ENCODE assay signal across 2 cellular contexts in the genomic region with DNA sequence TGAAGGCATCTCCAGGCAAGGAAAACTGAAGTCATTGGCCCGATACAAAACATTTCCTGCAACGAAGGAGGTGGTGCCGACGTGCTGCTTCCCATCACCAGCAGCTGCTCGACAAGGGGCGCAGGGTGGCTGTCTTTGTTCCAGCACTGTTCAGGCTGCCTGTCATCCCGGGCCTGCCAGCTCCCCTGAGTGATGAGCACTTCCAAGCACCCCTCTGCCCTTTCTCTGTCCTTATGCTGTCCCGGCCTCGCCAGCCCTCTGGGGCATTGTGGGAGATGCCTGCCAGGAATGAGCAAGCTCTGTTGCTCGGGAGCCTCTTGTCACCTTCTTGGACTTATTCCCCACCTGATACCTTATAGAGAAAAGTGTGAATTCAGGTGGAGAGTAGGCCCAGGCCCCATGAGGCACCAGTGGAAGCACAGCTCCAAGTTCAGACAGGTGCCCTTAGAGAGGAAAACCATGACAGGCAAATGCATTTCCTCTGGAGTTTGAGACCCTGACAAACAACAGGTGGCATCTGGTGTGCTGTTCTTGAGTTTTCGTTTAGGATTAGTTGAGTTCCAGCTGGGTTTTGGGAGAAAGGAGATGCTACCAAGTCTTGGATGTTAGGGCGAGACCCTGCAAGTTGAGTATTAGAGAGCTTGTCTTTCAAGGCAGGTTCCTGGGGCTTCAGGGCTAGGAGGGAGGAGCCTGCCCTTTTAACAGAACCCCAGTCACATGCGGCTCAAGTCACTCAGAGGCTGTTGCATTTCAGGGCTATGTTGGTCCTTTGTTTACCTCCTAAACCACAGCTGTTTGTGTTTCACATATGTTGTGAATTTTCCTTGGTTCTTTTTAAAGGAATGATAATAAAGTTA.
TF ChIP-seq lines count a peak whose summit lies in the region.

No MANE protein-coding gene starts in this region.

TF ChIP-seq in SK-N-SH, 30 proteins besides CTCF, POLR2A, EP300 and RAD21:
- no peak for TF ChIP-seq TEAD4 (IDR thresholded peaks at IDR 0.05; ENCODE audit: borderline replicate concordance, insufficient read depth)
- TF ChIP-seq, protein P1, sequence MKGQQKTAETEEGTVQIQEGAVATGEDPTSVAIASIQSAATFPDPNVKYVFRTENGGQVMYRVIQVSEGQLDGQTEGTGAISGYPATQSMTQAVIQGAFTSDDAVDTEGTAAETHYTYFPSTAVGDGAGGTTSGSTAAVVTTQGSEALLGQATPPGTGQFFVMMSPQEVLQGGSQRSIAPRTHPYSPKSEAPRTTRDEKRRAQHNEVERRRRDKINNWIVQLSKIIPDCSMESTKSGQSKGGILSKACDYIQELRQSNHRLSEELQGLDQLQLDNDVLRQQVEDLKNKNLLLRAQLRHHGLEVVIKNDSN (IDR thresholded peaks at IDR 0.05; ENCODE audit: borderline replicate concordance, low read depth) = no peak
- no peak for TF ChIP-seq CHD2 (IDR thresholded peaks at IDR 0.05; ENCODE audit: low read length, partially characterized antibody)
- TF ChIP-seq FOXJ3 (CRISPR knock-in tag; IDR thresholded peaks at IDR 0.05) = no peak
- TF ChIP-seq, protein P2, sequence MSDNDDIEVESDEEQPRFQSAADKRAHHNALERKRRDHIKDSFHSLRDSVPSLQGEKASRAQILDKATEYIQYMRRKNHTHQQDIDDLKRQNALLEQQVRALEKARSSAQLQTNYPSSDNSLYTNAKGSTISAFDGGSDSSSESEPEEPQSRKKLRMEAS (IDR thresholded peaks at IDR 0.05; ENCODE audit: low read depth) = no peak
- TF ChIP-seq, protein P3, sequence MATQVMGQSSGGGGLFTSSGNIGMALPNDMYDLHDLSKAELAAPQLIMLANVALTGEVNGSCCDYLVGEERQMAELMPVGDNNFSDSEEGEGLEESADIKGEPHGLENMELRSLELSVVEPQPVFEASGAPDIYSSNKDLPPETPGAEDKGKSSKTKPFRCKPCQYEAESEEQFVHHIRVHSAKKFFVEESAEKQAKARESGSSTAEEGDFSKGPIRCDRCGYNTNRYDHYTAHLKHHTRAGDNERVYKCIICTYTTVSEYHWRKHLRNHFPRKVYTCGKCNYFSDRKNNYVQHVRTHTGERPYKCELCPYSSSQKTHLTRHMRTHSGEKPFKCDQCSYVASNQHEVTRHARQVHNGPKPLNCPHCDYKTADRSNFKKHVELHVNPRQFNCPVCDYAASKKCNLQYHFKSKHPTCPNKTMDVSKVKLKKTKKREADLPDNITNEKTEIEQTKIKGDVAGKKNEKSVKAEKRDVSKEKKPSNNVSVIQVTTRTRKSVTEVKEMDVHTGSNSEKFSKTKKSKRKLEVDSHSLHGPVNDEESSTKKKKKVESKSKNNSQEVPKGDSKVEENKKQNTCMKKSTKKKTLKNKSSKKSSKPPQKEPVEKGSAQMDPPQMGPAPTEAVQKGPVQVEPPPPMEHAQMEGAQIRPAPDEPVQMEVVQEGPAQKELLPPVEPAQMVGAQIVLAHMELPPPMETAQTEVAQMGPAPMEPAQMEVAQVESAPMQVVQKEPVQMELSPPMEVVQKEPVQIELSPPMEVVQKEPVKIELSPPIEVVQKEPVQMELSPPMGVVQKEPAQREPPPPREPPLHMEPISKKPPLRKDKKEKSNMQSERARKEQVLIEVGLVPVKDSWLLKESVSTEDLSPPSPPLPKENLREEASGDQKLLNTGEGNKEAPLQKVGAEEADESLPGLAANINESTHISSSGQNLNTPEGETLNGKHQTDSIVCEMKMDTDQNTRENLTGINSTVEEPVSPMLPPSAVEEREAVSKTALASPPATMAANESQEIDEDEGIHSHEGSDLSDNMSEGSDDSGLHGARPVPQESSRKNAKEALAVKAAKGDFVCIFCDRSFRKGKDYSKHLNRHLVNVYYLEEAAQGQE (IDR thresholded peaks at IDR 0.05; ENCODE audit: low read depth, low read length) = no peak
- TF ChIP-seq RXRA (IDR thresholded peaks at IDR 0.05; ENCODE audit: borderline replicate concordance, low read depth) = no peak

TF ChIP-seq in SK-N-SH treated with all-trans-retinoic acid at 6 μM for 48 hours, 23 proteins besides CTCF, POLR2A, EP300 and RAD21:
- TF ChIP-seq, protein P4, sequence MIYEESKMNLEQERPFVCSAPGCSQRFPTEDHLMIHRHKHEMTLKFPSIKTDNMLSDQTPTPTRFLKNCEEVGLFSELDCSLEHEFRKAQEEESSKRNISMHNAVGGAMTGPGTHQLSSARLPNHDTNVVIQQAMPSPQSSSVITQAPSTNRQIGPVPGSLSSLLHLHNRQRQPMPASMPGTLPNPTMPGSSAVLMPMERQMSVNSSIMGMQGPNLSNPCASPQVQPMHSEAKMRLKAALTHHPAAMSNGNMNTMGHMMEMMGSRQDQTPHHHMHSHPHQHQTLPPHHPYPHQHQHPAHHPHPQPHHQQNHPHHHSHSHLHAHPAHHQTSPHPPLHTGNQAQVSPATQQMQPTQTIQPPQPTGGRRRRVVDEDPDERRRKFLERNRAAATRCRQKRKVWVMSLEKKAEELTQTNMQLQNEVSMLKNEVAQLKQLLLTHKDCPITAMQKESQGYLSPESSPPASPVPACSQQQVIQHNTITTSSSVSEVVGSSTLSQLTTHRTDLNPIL (CRISPR knock-in tag; IDR thresholded peaks at IDR 0.05; ENCODE audit: low read depth) = no peak
- TF ChIP-seq, protein P5, sequence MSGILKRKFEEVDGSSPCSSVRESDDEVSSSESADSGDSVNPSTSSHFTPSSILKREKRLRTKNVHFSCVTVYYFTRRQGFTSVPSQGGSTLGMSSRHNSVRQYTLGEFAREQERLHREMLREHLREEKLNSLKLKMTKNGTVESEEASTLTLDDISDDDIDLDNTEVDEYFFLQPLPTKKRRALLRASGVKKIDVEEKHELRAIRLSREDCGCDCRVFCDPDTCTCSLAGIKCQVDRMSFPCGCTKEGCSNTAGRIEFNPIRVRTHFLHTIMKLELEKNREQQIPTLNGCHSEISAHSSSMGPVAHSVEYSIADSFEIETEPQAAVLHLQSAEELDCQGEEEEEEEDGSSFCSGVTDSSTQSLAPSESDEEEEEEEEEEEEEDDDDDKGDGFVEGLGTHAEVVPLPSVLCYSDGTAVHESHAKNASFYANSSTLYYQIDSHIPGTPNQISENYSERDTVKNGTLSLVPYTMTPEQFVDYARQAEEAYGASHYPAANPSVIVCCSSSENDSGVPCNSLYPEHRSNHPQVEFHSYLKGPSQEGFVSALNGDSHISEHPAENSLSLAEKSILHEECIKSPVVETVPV (CRISPR knock-in tag; IDR thresholded peaks at IDR 0.05) = no peak
- no peak for TF ChIP-seq SNAI2 (CRISPR knock-in tag; IDR thresholded peaks at IDR 0.05)
- TF ChIP-seq, protein P6, sequence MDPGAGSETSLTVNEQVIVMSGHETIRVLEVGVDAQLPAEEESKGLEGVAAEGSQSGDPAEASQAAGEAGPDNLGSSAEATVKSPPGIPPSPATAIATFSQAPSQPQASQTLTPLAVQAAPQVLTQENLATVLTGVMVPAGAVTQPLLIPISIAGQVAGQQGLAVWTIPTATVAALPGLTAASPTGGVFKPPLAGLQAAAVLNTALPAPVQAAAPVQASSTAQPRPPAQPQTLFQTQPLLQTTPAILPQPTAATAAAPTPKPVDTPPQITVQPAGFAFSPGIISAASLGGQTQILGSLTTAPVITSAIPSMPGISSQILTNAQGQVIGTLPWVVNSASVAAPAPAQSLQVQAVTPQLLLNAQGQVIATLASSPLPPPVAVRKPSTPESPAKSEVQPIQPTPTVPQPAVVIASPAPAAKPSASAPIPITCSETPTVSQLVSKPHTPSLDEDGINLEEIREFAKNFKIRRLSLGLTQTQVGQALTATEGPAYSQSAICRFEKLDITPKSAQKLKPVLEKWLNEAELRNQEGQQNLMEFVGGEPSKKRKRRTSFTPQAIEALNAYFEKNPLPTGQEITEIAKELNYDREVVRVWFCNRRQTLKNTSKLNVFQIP (CRISPR knock-in tag; IDR thresholded peaks at IDR 0.05; ENCODE audit: borderline replicate concordance, low read depth) = no peak
- no peak for TF ChIP-seq ZNF565 (CRISPR knock-in tag; conservative IDR thresholded peaks at IDR 0.05; ENCODE audit: low read depth)
- no peak for TF ChIP-seq ARNTL (CRISPR knock-in tag; IDR thresholded peaks at IDR 0.05; ENCODE audit: borderline replicate concordance, low read depth)
- no peak for TF ChIP-seq RARB (CRISPR knock-in tag; IDR thresholded peaks at IDR 0.05)
- no peak for TF ChIP-seq ZFP3 (CRISPR knock-in tag; IDR thresholded peaks at IDR 0.05)
- no peak for TF ChIP-seq CSDC2 (CRISPR knock-in tag; IDR thresholded peaks at IDR 0.05)
- TF ChIP-seq, protein P7, sequence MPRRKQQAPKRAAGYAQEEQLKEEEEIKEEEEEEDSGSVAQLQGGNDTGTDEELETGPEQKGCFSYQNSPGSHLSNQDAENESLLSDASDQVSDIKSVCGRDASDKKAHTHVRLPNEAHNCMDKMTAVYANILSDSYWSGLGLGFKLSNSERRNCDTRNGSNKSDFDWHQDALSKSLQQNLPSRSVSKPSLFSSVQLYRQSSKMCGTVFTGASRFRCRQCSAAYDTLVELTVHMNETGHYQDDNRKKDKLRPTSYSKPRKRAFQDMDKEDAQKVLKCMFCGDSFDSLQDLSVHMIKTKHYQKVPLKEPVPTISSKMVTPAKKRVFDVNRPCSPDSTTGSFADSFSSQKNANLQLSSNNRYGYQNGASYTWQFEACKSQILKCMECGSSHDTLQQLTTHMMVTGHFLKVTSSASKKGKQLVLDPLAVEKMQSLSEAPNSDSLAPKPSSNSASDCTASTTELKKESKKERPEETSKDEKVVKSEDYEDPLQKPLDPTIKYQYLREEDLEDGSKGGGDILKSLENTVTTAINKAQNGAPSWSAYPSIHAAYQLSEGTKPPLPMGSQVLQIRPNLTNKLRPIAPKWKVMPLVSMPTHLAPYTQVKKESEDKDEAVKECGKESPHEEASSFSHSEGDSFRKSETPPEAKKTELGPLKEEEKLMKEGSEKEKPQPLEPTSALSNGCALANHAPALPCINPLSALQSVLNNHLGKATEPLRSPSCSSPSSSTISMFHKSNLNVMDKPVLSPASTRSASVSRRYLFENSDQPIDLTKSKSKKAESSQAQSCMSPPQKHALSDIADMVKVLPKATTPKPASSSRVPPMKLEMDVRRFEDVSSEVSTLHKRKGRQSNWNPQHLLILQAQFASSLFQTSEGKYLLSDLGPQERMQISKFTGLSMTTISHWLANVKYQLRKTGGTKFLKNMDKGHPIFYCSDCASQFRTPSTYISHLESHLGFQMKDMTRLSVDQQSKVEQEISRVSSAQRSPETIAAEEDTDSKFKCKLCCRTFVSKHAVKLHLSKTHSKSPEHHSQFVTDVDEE (CRISPR knock-in tag; IDR thresholded peaks at IDR 0.05) = no peak
